ENCODE assay signal across 23 cellular contexts in genomic region chr6:148221580-148221979, GRCh38.
DNase-seq lines count a peak whose midpoint lies in the region; ATAC-seq and TF ChIP-seq lines count a peak whose summit lies in the region.
"Had no signal": no experiment of that assay in that cellular context is flagged by ENCODE, and none has a peak within 500 bp of the region (broad histone marks: within the 10 kb centered on the region; RNA-seq: fewer than 3 reads in every experiment).

No MANE protein-coding gene starts in this region.

- TF ChIP-seq CTCF in RWPE2 (IDR thresholded peaks at IDR 0.05; ENCODE audit: poor library complexity, severe bottlenecking) = no peak
- TF ChIP-seq CTCF in hepatocyte (IDR thresholded peaks at IDR 0.05; ENCODE audit: poor library complexity) = no peak
- TF ChIP-seq CTCF in type B pancreatic cell (conservative IDR thresholded peaks at IDR 0.05) = no peak
- TF ChIP-seq CTCF in OCI-LY7 (conservative IDR thresholded peaks at IDR 0.05; ENCODE audit: low read length) = no peak

- peak; percentile 33; the same call in 1 of the 3 replicates for ATAC-seq in RWPE2 (ENCODE audit: low read depth)
- ATAC-seq: foreskin keratinocyte had no signal

- H3K27ac ChIP-seq in RWPE2 (ENCODE audit: poor library complexity, severe bottlenecking) (no peak overlapping the region), hepatocyte (no peak overlapping the region), OCI-LY7 (ENCODE audit: low read depth, low read length, poor library complexity, severe bottlenecking) (no peak overlapping the region)
- H3K27ac ChIP-seq: foreskin keratinocyte, right atrium auricular region had no signal

- H3K27me3 ChIP-seq in RWPE2 (ENCODE audit: insufficient read depth, poor library complexity, severe bottlenecking) = no peaks in the 10 kb centered on the region
- no peaks in the 10 kb centered on the region for H3K27me3 ChIP-seq in hepatocyte
- H3K27me3 ChIP-seq: foreskin keratinocyte, right atrium auricular region had no signal

- H3K4me1 Mint-ChIP-seq in type B pancreatic cell (ENCODE audit: unreplicated experiment) = peaks cover 30% of the 10 kb centered on the region
- H3K4me1 Mint-ChIP-seq: activated naive CD8-positive, alpha-beta T cell treated with anti-CD3 and anti-CD28 coated beads, Interleukin-2, amount 10 ng/mL, durations not matched to agents 7 days and 5 days; CD8-positive, alpha-beta memory T cell; IgD-negative memory B cell had no signal

- intact Hi-C loops in OCI-LY7 (cut with micrococcal nuclease; ENCODE audit: unreplicated experiment) = no loop called here

- H3K9me2 ChIP-seq in hepatocyte (replicated peaks; ENCODE audit: insufficient read depth) (no peaks in the 10 kb centered on the region), OCI-LY7 (ENCODE audit: insufficient read depth, low read length) (no peaks in the 10 kb centered on the region)

- peaks cover 2% of the 10 kb centered on the region for H3K36me3 Mint-ChIP-seq in type B pancreatic cell
- H3K36me3 Mint-ChIP-seq: activated naive CD8-positive, alpha-beta T cell treated with anti-CD3 and anti-CD28 coated beads, Interleukin-2, amount 10 ng/mL, durations not matched to agents 7 days and 5 days; CD8-positive, alpha-beta memory T cell; naive B cell had no signal

- H3K9me3 Mint-ChIP-seq in type B pancreatic cell = peaks cover 2% of the 10 kb centered on the region
- H3K9me3 Mint-ChIP-seq: activated naive CD8-positive, alpha-beta T cell treated with anti-CD3 and anti-CD28 coated beads, Interleukin-2, amount 10 ng/mL, durations not matched to agents 7 days and 5 days; CD8-positive, alpha-beta memory T cell; IgD-negative memory B cell had no signal

- H3K9me3 ChIP-seq in RWPE2 (ENCODE audit: severe bottlenecking) (no peaks in the 10 kb centered on the region), hepatocyte (ENCODE audit: low read depth) (no peaks in the 10 kb centered on the region), OCI-LY7 (ENCODE audit: low read length) (no peaks in the 10 kb centered on the region)
- H3K9me3 ChIP-seq: right atrium auricular region had no signal

- no TSS peak for BruUV-seq in OCI-LY7 (replicated peaks; lab: Mats Ljungman, UMichigan)

- peak overlapping the region; percentile 16 for H3K4me3 Mint-ChIP-seq in type B pancreatic cell
- H3K4me3 Mint-ChIP-seq: activated naive CD8-positive, alpha-beta T cell treated with anti-CD3 and anti-CD28 coated beads, Interleukin-2, amount 10 ng/mL, durations not matched to agents 7 days and 5 days; CD8-positive, alpha-beta memory T cell; IgD-negative memory B cell had no signal

- POLR2A ChIA-PET in OCI-LY7 (lab: Charles Lee) = no interaction called here

- H3K36me3 ChIP-seq in RWPE2 (ENCODE audit: low read depth) = no peaks in the 10 kb centered on the region
- no peaks in the 10 kb centered on the region for H3K36me3 ChIP-seq in hepatocyte (replicated peaks; ENCODE audit: insufficient read depth, low read depth)
- H3K36me3 ChIP-seq in OCI-LY7 (ENCODE audit: insufficient read depth, low read length) = no peaks in the 10 kb centered on the region
- H3K36me3 ChIP-seq: right atrium auricular region had no signal

- H3K27me3 Mint-ChIP-seq in type B pancreatic cell = no peaks in the 10 kb centered on the region

- H3K4me3 ChIP-seq in RWPE2 (ENCODE audit: severe bottlenecking) (no peak overlapping the region), hepatocyte (no peak overlapping the region), OCI-LY7 (ENCODE audit: low read depth, low read length, poor library complexity, severe bottlenecking) (no peak overlapping the region)
- H3K4me3 ChIP-seq: right atrium auricular region had no signal

- H4K20me1 ChIP-seq in hepatocyte (ENCODE audit: insufficient read depth, poor library complexity, severe bottlenecking) (no peaks in the 10 kb centered on the region), OCI-LY7 (ENCODE audit: insufficient read depth, low read length) (no peaks in the 10 kb centered on the region; the same call in 1 of the 2 replicates)

- DNase-seq in NCI-H526 treated with DMSO at 0.1 percent for 48 hours (lab: John Stamatoyannopoulos, UW) (peak; percentile 14), NCI-H526 (lab: John Stamatoyannopoulos, UW) (no peak), RWPE2 (ENCODE audit: low spot score) (no peak), hepatocyte (ENCODE audit: low spot score) (no peak), type B pancreatic cell (ENCODE audit: extremely low spot score, unreplicated experiment) (no peak), AML-193 (lab: John Stamatoyannopoulos, UW) (no peak), OCI-LY7 (ENCODE audit: low spot score) (no peak), NCI-H2029 (lab: John Stamatoyannopoulos, UW) (no peak)
- DNase-seq: activated naive CD8-positive, alpha-beta T cell treated with anti-CD3 and anti-CD28 coated beads, Interleukin-2, amount 10 ng/mL, durations not matched to agents 7 days and 5 days; CD8-positive, alpha-beta memory T cell; cerebellar nuclear complex; erythroblast; hippocampal formation; MM.1S; naive B cell; NCI-H187; NCI-H748 treated with DMSO at 0.1 percent for 48 hours; SIG-M5; T-helper 1 cell; trophoblast cell had no signal

- WGBS in hepatocyte (ENCODE audit: low lambda C conversion rate, missing lambda C conversion rate) = 23% methylated on average over 3 of the region's 3 CpGs

- no peak overlapping the region for H3K27ac Mint-ChIP-seq in type B pancreatic cell
- H3K27ac Mint-ChIP-seq: activated naive CD8-positive, alpha-beta T cell treated with anti-CD3 and anti-CD28 coated beads, Interleukin-2, amount 10 ng/mL, durations not matched to agents 7 days and 5 days; CD8-positive, alpha-beta memory T cell; IgD-negative memory B cell; naive B cell had no signal

- H3K79me2 ChIP-seq in hepatocyte (no peaks in the 10 kb centered on the region), OCI-LY7 (ENCODE audit: insufficient read depth, low read depth, low read length) (no peaks in the 10 kb centered on the region)

- CTCF ChIA-PET in OCI-LY7 (lab: Charles Lee; ENCODE audit: unreplicated experiment) = no interaction called here

- H3K4me2 ChIP-seq in hepatocyte = peak overlapping the region; percentile 25
- H3K4me2 ChIP-seq in OCI-LY7 (ENCODE audit: low read length) = no peak overlapping the region

- H3K4me1 ChIP-seq in RWPE2 (ENCODE audit: insufficient read depth, poor library complexity, severe bottlenecking) (peaks cover 12% of the 10 kb centered on the region), hepatocyte (ENCODE audit: insufficient read depth) (no peaks in the 10 kb centered on the region), OCI-LY7 (ENCODE audit: insufficient read depth, low read length, poor library complexity, severe bottlenecking) (no peaks in the 10 kb centered on the region)

- H2AFZ ChIP-seq in hepatocyte = no peak overlapping the region
- H2AFZ ChIP-seq in OCI-LY7 (ENCODE audit: low read length) = no peak overlapping the region
